2 cellular contexts compared by ENCODE assay signal in the genomic region with DNA sequence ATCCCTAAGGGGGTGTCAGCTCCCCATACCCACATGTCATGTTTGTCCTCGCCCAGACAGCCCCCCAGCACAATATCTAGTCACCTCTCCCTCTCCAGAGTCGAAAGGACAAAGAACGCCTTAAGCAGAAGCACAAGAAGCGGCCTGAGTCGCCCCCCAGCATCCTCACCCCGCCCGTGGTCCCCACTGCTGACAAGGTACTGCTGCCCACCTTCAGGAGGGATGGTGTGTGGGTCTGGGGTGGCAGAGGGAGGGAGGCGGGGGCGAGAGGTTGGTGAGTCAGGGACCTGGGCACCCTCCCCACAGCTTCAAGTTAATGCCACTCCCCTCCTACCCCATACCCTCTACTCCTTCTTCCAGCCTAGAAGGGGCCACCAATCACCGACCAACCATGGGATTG.
TF ChIP-seq lines count a peak whose summit lies in the region.

No MANE protein-coding gene starts in this region.

TF ChIP-seq in IMR-90, 13 proteins besides CTCF, POLR2A, EP300 and RAD21:
- TF ChIP-seq SMC3 (IDR thresholded peaks at IDR 0.05; ENCODE audit: low read depth, low read length) (no peak), MXI1 (IDR thresholded peaks at IDR 0.05; ENCODE audit: borderline replicate concordance, low read depth, low read length) (no peak), MAZ (IDR thresholded peaks at IDR 0.05; ENCODE audit: borderline replicate concordance, low read depth, low read length) (no peak), RFX5 (IDR thresholded peaks at IDR 0.05; ENCODE audit: low read depth, low read length) (no peak), FOS (IDR thresholded peaks at IDR 0.05; ENCODE audit: low read depth, low read length) (no peak), MAFK (IDR thresholded peaks at IDR 0.05; ENCODE audit: low read depth, low read length) (no peak)

TF ChIP-seq in K562, 482 proteins besides CTCF, POLR2A, EP300 and RAD21:
- TF ChIP-seq, protein P1, sequence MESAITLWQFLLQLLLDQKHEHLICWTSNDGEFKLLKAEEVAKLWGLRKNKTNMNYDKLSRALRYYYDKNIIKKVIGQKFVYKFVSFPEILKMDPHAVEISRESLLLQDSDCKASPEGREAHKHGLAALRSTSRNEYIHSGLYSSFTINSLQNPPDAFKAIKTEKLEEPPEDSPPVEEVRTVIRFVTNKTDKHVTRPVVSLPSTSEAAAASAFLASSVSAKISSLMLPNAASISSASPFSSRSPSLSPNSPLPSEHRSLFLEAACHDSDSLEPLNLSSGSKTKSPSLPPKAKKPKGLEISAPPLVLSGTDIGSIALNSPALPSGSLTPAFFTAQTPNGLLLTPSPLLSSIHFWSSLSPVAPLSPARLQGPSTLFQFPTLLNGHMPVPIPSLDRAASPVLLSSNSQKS (CRISPR knock-in tag; IDR thresholded peaks at IDR 0.05): no peak
- peak; percentile 52; the same call in 1 of the 2 replicates for TF ChIP-seq POLR2G (IDR thresholded peaks at IDR 0.05; ENCODE audit: low read depth, low read length)
- TF ChIP-seq DIDO1 (tag; IDR thresholded peaks at IDR 0.05; ENCODE audit: low read depth): no peak
- peak; percentile 44; the same call in 1 of the 2 replicates for TF ChIP-seq RBFOX2 (IDR thresholded peaks at IDR 0.05; ENCODE audit: low read depth, low read length)
